In genomic region chr22:18141004-18141403, GRCh38 we compare ENCODE assay signal across 1 cellular context. TPM values are rescaled to one million over a fixed set of nuclear protein-coding genes. Genes with fewer than 3 reads are reported as not detected.
"Had no signal": no experiment of that assay in that cellular context is flagged by ENCODE, and none has a peak within 500 bp of the region (broad histone marks: within the 10 kb centered on the region; RNA-seq: fewer than 3 reads in every experiment).

No MANE protein-coding gene starts in this region.

RNA-seq across cellular contexts. Expression of gene TUBA8, which starts 30.4 kb away (rescaled TPM):
- total RNA-seq: ascending aorta had no signal
